In genomic region chr10:97532935-97533671, GRCh38 we compare ENCODE assay signal across 15 cellular contexts. TPM values are rescaled to one million over a fixed set of nuclear protein-coding genes. Genes with fewer than 3 reads are reported as not detected.
DNase-seq lines count a peak whose midpoint lies in the region; ATAC-seq, FAIRE-seq and TF ChIP-seq lines count a peak whose summit lies in the region.
"Had no signal": no experiment of that assay in that cellular context is flagged by ENCODE, and none has a peak within 500 bp of the region (broad histone marks: within the 10 kb centered on the region; RNA-seq: fewer than 3 reads in every experiment).

No MANE protein-coding gene starts in this region.

- DNase-seq in GM23338 (ENCODE audit: low spot score) (peak; percentile 60), RWPE1 (ENCODE audit: low spot score) (no peak), fibroblast of the aortic adventitia (ENCODE audit: low read depth) (peak; percentile 32), renal cortical epithelial cell (ENCODE audit: low read depth) (peak; percentile 57), left lobe of liver (ENCODE audit: low spot score) (no peak), NCI-H2081 treated with DMSO at 0.1 percent for 48 hours (lab: John Stamatoyannopoulos, UW) (no peak), urothelium cell line (ENCODE audit: low spot score) (no peak)
- DNase-seq: adrenal gland, GDM1, NCI-H2171 treated with DMSO at 0.1 percent for 48 hours, spleen had no signal

- no peaks in the 10 kb centered on the region for H3K9me2 ChIP-seq in GM23338 (ENCODE audit: insufficient read depth)

- FAIRE-seq in urothelium cell line (lab: Jason Lieb, UNC): no peak

- peaks cover 5% of the 10 kb centered on the region for H3K27me3 Mint-ChIP-seq in GM23338 (ENCODE audit: insufficient read depth, low read depth, poor library complexity)

- TF ChIP-seq CTCF in GM23338 (conservative IDR thresholded peaks at IDR 0.05; ENCODE audit: low read depth in 2 of 2): no peak
- TF ChIP-seq CTCF in RWPE1 (conservative IDR thresholded peaks at IDR 0.05; ENCODE audit: low read depth): no peak
- TF ChIP-seq CTCF in fibroblast of the aortic adventitia (IDR thresholded peaks at IDR 0.05; ENCODE audit: insufficient read depth, low read length): no peak

- H3K4me3 ChIP-seq in GM23338 (no peak overlapping the region), fibroblast of the aortic adventitia (ENCODE audit: low read depth, low read length) (no peak overlapping the region)
- H3K4me3 ChIP-seq: adrenal gland, esophagus muscularis mucosa, lung, spleen had no signal

- H4K20me1 ChIP-seq in GM23338 (replicated peaks; ENCODE audit: insufficient read depth): peaks cover 2% of the 10 kb centered on the region; the same call in 1 of the 2 replicates

- H3K9me3 Mint-ChIP-seq in GM23338: peaks cover 12% of the 10 kb centered on the region

- CTCF ChIA-PET in RWPE1 (lab: Yijun Ruan, JAX): interaction anchor here (0.6 kb wide), 2 partner anchors 39 to 58 kb away, joined by 3 read pairs; no protein-coding TSS in a partner anchor

- H3K27ac ChIP-seq in GM23338 (ENCODE audit: low read depth) (no peak overlapping the region), RWPE1 (peak overlapping the region; percentile 30; the same call in 1 of the 2 replicates)
- H3K27ac ChIP-seq: adrenal gland, esophagus muscularis mucosa, spleen had no signal

- H3K4me3 Mint-ChIP-seq in GM23338: no peak overlapping the region

- H3K79me2 ChIP-seq in GM23338 (replicated peaks; ENCODE audit: insufficient read depth): no peaks in the 10 kb centered on the region

- 0 out of 2 replicates have a peak, but pooled peaks cover 3% of the 10 kb centered on the region for H3F3A ChIP-seq in GM23338 (replicated peaks; ENCODE audit: low read depth)

- no peak overlapping the region for H3K4me2 ChIP-seq in GM23338

- H3K27ac Mint-ChIP-seq in GM23338: peak overlapping the region; percentile 90; the same call in 1 of the 2 replicates

- peaks cover 10% of the 10 kb centered on the region for H3K4me1 Mint-ChIP-seq in GM23338

- H2AFZ ChIP-seq in GM23338: no peak overlapping the region

- ATAC-seq in GM23338: peak; percentile 71
- no peak for ATAC-seq in left lobe of liver
- no peak for ATAC-seq in GM19035 (IDR thresholded peaks at IDR 0.05; ENCODE audit: unreplicated experiment)

- peaks cover 9% of the 10 kb centered on the region for H3K36me3 Mint-ChIP-seq in GM23338 (ENCODE audit: low read depth)

- H3K4me1 ChIP-seq in GM23338 (ENCODE audit: insufficient read depth): no peaks in the 10 kb centered on the region
- H3K4me1 ChIP-seq: adrenal gland, esophagus muscularis mucosa, spleen had no signal

- no peaks in the 10 kb centered on the region for H3K27me3 ChIP-seq in GM23338 (ENCODE audit: insufficient read depth)
- H3K27me3 ChIP-seq: adrenal gland, esophagus muscularis mucosa, spleen had no signal

- H3K36me3 ChIP-seq in GM23338 (ENCODE audit: insufficient read depth): no peaks in the 10 kb centered on the region
- H3K36me3 ChIP-seq: adrenal gland, esophagus muscularis mucosa, spleen had no signal

- POLR2A ChIA-PET in RWPE1 (lab: Yijun Ruan, JAX; ENCODE audit: low non-redundant PET): no interaction called here

TF ChIP-seq in GM23338, 12 proteins besides CTCF, POLR2A, EP300 and RAD21:
- TF ChIP-seq STAT1 (IDR thresholded peaks at IDR 0.05; ENCODE audit: unreplicated experiment) (no peak), ZNF114 (CRISPR knock-in tag; IDR thresholded peaks at IDR 0.05) (no peak), POLR2AphosphoS5 (IDR thresholded peaks at IDR 0.05; ENCODE audit: low read depth) (no peak), CREB1 (CRISPR knock-in tag; IDR thresholded peaks at IDR 0.05; ENCODE audit: low read depth) (no peak)
- TF ChIP-seq, protein P1, sequence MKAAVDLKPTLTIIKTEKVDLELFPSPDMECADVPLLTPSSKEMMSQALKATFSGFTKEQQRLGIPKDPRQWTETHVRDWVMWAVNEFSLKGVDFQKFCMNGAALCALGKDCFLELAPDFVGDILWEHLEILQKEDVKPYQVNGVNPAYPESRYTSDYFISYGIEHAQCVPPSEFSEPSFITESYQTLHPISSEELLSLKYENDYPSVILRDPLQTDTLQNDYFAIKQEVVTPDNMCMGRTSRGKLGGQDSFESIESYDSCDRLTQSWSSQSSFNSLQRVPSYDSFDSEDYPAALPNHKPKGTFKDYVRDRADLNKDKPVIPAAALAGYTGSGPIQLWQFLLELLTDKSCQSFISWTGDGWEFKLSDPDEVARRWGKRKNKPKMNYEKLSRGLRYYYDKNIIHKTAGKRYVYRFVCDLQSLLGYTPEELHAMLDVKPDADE (IDR thresholded peaks at IDR 0.05): no peak

RNA-seq across cellular contexts. Expression of gene UBTD1, which starts 34.4 kb away (rescaled TPM):
- 21.5 and 29.0 TPM in 2 replicates for total RNA-seq in GM23338 (2014; rRNA removed; shearing (Covaris generic))
- 17.3 and 20.4 TPM in 2 replicates for polyA plus RNA-seq in GM23338 (2016; fragmentation: Nextera tagmentation; extraction: Ambion mirVana)
- 22.1 and 35.2 TPM in 2 replicates for total RNA-seq in fibroblast of the aortic adventitia (ENCODE audit: low replicate concordance)
- total RNA-seq in renal cortical epithelial cell: 21.5 and 27.9 TPM in 2 replicates
- total RNA-seq in left lobe of liver: 7.1 TPM

RNA-seq across cellular contexts. Expression of gene MMS19, which starts 34.9 kb away (rescaled TPM):
- 221 and 252 TPM in 2 replicates for total RNA-seq in GM23338 (2014; rRNA removed; shearing (Covaris generic))
- 74.7 and 81.5 TPM in 2 replicates for polyA plus RNA-seq in GM23338 (2016; fragmentation: Nextera tagmentation; extraction: Ambion mirVana)
- total RNA-seq in fibroblast of the aortic adventitia (ENCODE audit: low replicate concordance) (50.9 and 81.1 TPM in 2 replicates), renal cortical epithelial cell (67.9 and 95.0 TPM in 2 replicates), left lobe of liver (20.7 TPM)

RNA-seq across cellular contexts. Expression of gene ANKRD2, which starts 39.5 kb away (rescaled TPM):
- total RNA-seq in GM23338 (2014; rRNA removed; shearing (Covaris generic)): not detected in 2 replicates
- not detected in 2 replicates for polyA plus RNA-seq in GM23338 (2016; fragmentation: Nextera tagmentation; extraction: Ambion mirVana)
- total RNA-seq in fibroblast of the aortic adventitia (ENCODE audit: low replicate concordance) (0.27 and 0.57 TPM in 2 replicates), renal cortical epithelial cell (31.3 and 35.9 TPM in 2 replicates), left lobe of liver (not detected)
- total RNA-seq: spleen had no signal

RNA-seq across cellular contexts. Expression of gene HOGA1, which starts 51.1 kb away (rescaled TPM):
- total RNA-seq in GM23338 (2014; rRNA removed; shearing (Covaris generic)): not detected in 2 replicates
- 0.15 TPM in 1 of 2 replicates, not detected in the other for polyA plus RNA-seq in GM23338 (2016; fragmentation: Nextera tagmentation; extraction: Ambion mirVana)
- total RNA-seq in fibroblast of the aortic adventitia (ENCODE audit: low replicate concordance) (0.08 and 0.72 TPM in 2 replicates), renal cortical epithelial cell (72.3 and 121 TPM in 2 replicates), left lobe of liver (66.2 TPM)
- total RNA-seq: activated CD8-positive, alpha-beta memory T cell treated with anti-CD3 and anti-CD28 coated beads for 36 hours had no signal

RNA-seq across cellular contexts. Expression of gene C10orf62, which starts 56.4 kb away (rescaled TPM):
- not detected in 2 replicates for total RNA-seq in GM23338 (2014; rRNA removed; shearing (Covaris generic))
- polyA plus RNA-seq in GM23338 (2016; fragmentation: Nextera tagmentation; extraction: Ambion mirVana): not detected in 2 replicates
- total RNA-seq in fibroblast of the aortic adventitia (ENCODE audit: low replicate concordance) (not detected in 2 replicates), renal cortical epithelial cell (0.35 and 3.2 TPM in 2 replicates), left lobe of liver (3.7 TPM)
- total RNA-seq: activated CD8-positive, alpha-beta memory T cell treated with anti-CD3 and anti-CD28 coated beads for 36 hours; spleen had no signal
- polyA plus RNA-seq: lung, spleen had no signal

Comparison
In these comparisons a context has a peak if more than half of its experiments do, and no peak if none do; other contexts are left out.
1. DNase-seq: peak in GM23338 (single experiment), fibroblast of the aortic adventitia (single experiment) and renal cortical epithelial cell (single experiment); none in RWPE1 (single experiment), left lobe of liver (single experiment), NCI-H2081 treated with DMSO at 0.1 percent for 48 hours (single experiment) and urothelium cell line (single experiment).
2. RNA of gene ANKRD2, which starts 39.5 kb away (total RNA-seq): 31.3 to 35.9 TPM in renal cortical epithelial cell; 0.27 to 0.57 TPM in fibroblast of the aortic adventitia, not detected in left lobe of liver (single experiment) and not detected in GM23338; every median in the first group is over 10 times any median in the second.